10 cellular contexts compared by ENCODE assay signal in genomic region chr6:44800171-44800671, GRCh38.
DNase-seq lines count a peak whose midpoint lies in the region; ATAC-seq and TF ChIP-seq lines count a peak whose summit lies in the region.
"Had no signal": no experiment of that assay in that cellular context is flagged by ENCODE, and none has a peak within 500 bp of the region (broad histone marks: within the 10 kb centered on the region; RNA-seq: fewer than 3 reads in every experiment).

No MANE protein-coding gene starts in this region.

- dilution Hi-C loops in IMR-90 (cut with HindIII; ENCODE audit: low sequenced_read_pairs, unreplicated experiment) (no loop called here), mammary epithelial cell (cut with HindIII; ENCODE audit: low sequenced_read_pairs) (loop anchor here (10.0 kb wide), 1 partner anchor 115 kb away; no protein-coding TSS in a partner anchor)

- in situ Hi-C loops in IMR-90 (cut with MboI; ENCODE audit: low sequenced_read_pairs) (no loop called here), mammary epithelial cell (cut with MboI; ENCODE audit: low sequenced_read_pairs in 2 of 2) (no loop called here)

- H3K14ac ChIP-seq in IMR-90 (replicated peaks; ENCODE audit: low read depth, low read length), result no peak overlapping the region

- no peaks in the 10 kb centered on the region for H3K36me3 ChIP-seq in IMR-90 (ENCODE audit: control insufficient read depth, insufficient read depth, low read length)
- H3K36me3 ChIP-seq in mammary epithelial cell (ENCODE audit: insufficient read depth, low read length), result no peaks in the 10 kb centered on the region
- H3K36me3 ChIP-seq in right lobe of liver, result no peaks in the 10 kb centered on the region

- H3K27me3 ChIP-seq in IMR-90 (ENCODE audit: control insufficient read depth, insufficient read depth, low read length), result peaks cover 32% of the 10 kb centered on the region
- H3K27me3 ChIP-seq in mammary epithelial cell (ENCODE audit: insufficient read depth, low read length), result no peaks in the 10 kb centered on the region
- H3K27me3 ChIP-seq in right lobe of liver, result no peaks in the 10 kb centered on the region

- TF ChIP-seq CTCF in IMR-90 (conservative IDR thresholded peaks at IDR 0.05; ENCODE audit: low read depth, low read length), result no peak
- no peak for TF ChIP-seq CTCF in mammary epithelial cell (conservative IDR thresholded peaks at IDR 0.05 in 1 of 2, IDR thresholded peaks at IDR 0.05 in 1 of 2; ENCODE audit: extremely low read depth in 1 of 2, insufficient read depth in 1 of 2, low read depth in 1 of 2, low read length in 2 of 2)
- no peak for TF ChIP-seq CTCF in right lobe of liver (IDR thresholded peaks at IDR 0.05)
- no peak for TF ChIP-seq CTCF in GM20000 (IDR thresholded peaks at IDR 0.05; ENCODE audit: extremely low read depth, missing control alignments)

- H2AK9ac ChIP-seq in IMR-90 (replicated peaks; ENCODE audit: low read depth, low read length, poor library complexity), result no peak overlapping the region

- POLR2A ChIA-PET in IMR-90 (lab: Charles Lee; ENCODE audit: unreplicated experiment), result no interaction called here

- no peaks in the 10 kb centered on the region for H4K20me1 ChIP-seq in IMR-90 (ENCODE audit: insufficient read depth, low read length)
- no peaks in the 10 kb centered on the region for H4K20me1 ChIP-seq in mammary epithelial cell (ENCODE audit: insufficient read depth, low read length)

- H2BK15ac ChIP-seq in IMR-90 (ENCODE audit: low read depth, low read length), result no peak overlapping the region

- H3K23ac ChIP-seq in IMR-90 (ENCODE audit: low read depth, low read length), result no peak overlapping the region

- WGBS in IMR-90 (ENCODE audit: extremely low coverage in 2 of 2, insufficient read length in 1 of 2), 2 experiments, result 10% methylated on average over 2 of the region's 8 CpGs; no CpG with 5 or more reads in 1 of the 2 experiments
- WGBS in mammary epithelial cell (ENCODE audit: low coverage, missing lambda C conversion rate), result 8% methylated on average over 8 of the region's 8 CpGs
- WGBS in right lobe of liver (ENCODE audit: insufficient coverage, low coverage, low lambda C conversion rate, missing lambda C conversion rate), result 31% methylated on average over 8 of the region's 8 CpGs

- H3K56ac ChIP-seq in IMR-90 (ENCODE audit: extremely low read depth, insufficient read depth, low read length), result no peak overlapping the region

- H4K8ac ChIP-seq in IMR-90 (ENCODE audit: low read depth in 2 of 2, low read length in 2 of 2), result no peak overlapping the region

- H2BK5ac ChIP-seq in IMR-90 (ENCODE audit: low read depth, low read length, poor library complexity, severe bottlenecking), result no peak overlapping the region

- no peak overlapping the region for H3K4ac ChIP-seq in IMR-90 (ENCODE audit: low read depth, low read length)

- H4K5ac ChIP-seq in IMR-90 (ENCODE audit: low read depth, low read length), result no peak overlapping the region

- no peak overlapping the region for H2AK5ac ChIP-seq in IMR-90 (ENCODE audit: low read depth, low read length)

- peak; percentile 64 for ATAC-seq in IMR-90 (ENCODE audit: low read depth)
- ATAC-seq in right lobe of liver, result peak in 3 of 4 donors; percentile 35 to 43 (median 41)

- no peak overlapping the region for H2BK20ac ChIP-seq in IMR-90 (ENCODE audit: low read depth, low read length)

- CTCF ChIA-PET in IMR-90 (lab: Yijun Ruan, JAX), result interaction anchor here (1.0 kb wide), 1 partner anchor 9 kb away, joined by 3 read pairs; no protein-coding TSS in a partner anchor
- CTCF ChIA-PET in mammary epithelial cell (lab: Charles Lee; ENCODE audit: low non-redundant PET), result no interaction called here

- H3K4me1 ChIP-seq in IMR-90 (ENCODE audit: control insufficient read depth, insufficient read depth, low read length) (peaks cover 5% of the 10 kb centered on the region), mammary epithelial cell (ENCODE audit: insufficient read depth, low read length) (peaks cover 3% of the 10 kb centered on the region), right lobe of liver (peaks cover 0 to 9% (median 0%) of the 10 kb centered on the region in 4 donors)

- DNase-seq in AG08395 (ENCODE audit: low spot score) (peak; percentile 40), IMR-90 (peak; percentile 65), mammary epithelial cell (peak; percentile 48), right lobe of liver (no peak), ureter (ENCODE audit: low spot score) (no peak), GM20000 (ENCODE audit: low spot score) (no peak)
- DNase-seq in stimulated activated CD4-positive, alpha-beta T cell treated with anti-CD3 and anti-CD28 coated beads, Interleukin-2, amount 100 ng/mL, for 24 hours, result no peak
- no peak for DNase-seq in activated CD4-positive, alpha-beta T cell treated with anti-CD3 and anti-CD28 coated beads, Interleukin-2, amount 50 U/mL, for 1 hour
- DNase-seq: activated CD4-positive, CD25-positive, alpha-beta regulatory T cell; CD4-positive, CD25-positive, alpha-beta regulatory T cell had no signal

- H4K91ac ChIP-seq in IMR-90 (ENCODE audit: insufficient read depth, low read depth, low read length), result no peak overlapping the region

- H2AFZ ChIP-seq in IMR-90 (replicated peaks; ENCODE audit: low read length, poor library complexity) (no peak overlapping the region), mammary epithelial cell (ENCODE audit: low read depth, low read length) (peak overlapping the region; percentile 60)

- H3K18ac ChIP-seq in IMR-90 (ENCODE audit: low read depth, low read length), result no peak overlapping the region

- no peak overlapping the region for H2BK120ac ChIP-seq in IMR-90 (ENCODE audit: low read depth, low read length)

- H3K9me3 ChIP-seq in IMR-90 (ENCODE audit: control insufficient read depth, insufficient read depth, low read length) (no peaks in the 10 kb centered on the region), mammary epithelial cell (replicated peaks; ENCODE audit: insufficient read depth, low read length) (no peaks in the 10 kb centered on the region), right lobe of liver (no peaks in the 10 kb centered on the region)

- H3K4me2 ChIP-seq in IMR-90 (ENCODE audit: low read depth, low read length), result peak overlapping the region; percentile 4; the same call in 1 of the 2 replicates
- peak overlapping the region; percentile 10 for H3K4me2 ChIP-seq in mammary epithelial cell (ENCODE audit: insufficient read depth, low read depth, low read length)

- H3K4me3 ChIP-seq in IMR-90 (ENCODE audit: insufficient read depth, low read depth, low read length) (no peak overlapping the region), mammary epithelial cell (replicated peaks in 1 of 3; ENCODE audit: insufficient read depth in 1 of 3, low read depth in 2 of 3, low read length in 3 of 3) (no peak overlapping the region), right lobe of liver (no peak overlapping the region)

- H3K27ac ChIP-seq in IMR-90 (ENCODE audit: insufficient read depth, low read length) (no peak overlapping the region), mammary epithelial cell (ENCODE audit: insufficient read depth, low read depth, low read length) (no peak overlapping the region), right lobe of liver (no peak overlapping the region)

- H3K9ac ChIP-seq in IMR-90 (ENCODE audit: low read depth, low read length) (no peak overlapping the region), mammary epithelial cell (ENCODE audit: insufficient read depth, low read length) (no peak overlapping the region)

- no peaks in the 10 kb centered on the region for H3K79me2 ChIP-seq in mammary epithelial cell (ENCODE audit: insufficient read depth, low read length)

- no TSS peak for BruUV-seq in IMR-90 (replicated peaks; lab: Mats Ljungman, UMichigan)
- BruUV-seq in mammary epithelial cell (replicated peaks; lab: Mats Ljungman, UMichigan), result no TSS peak

- peaks cover 8% of the 10 kb centered on the region for H3K9me1 ChIP-seq in IMR-90 (ENCODE audit: insufficient read depth, low read length)

- no peak for TF ChIP-seq RAD21 in IMR-90 (IDR thresholded peaks at IDR 0.05; ENCODE audit: low read length)

- H3K79me1 ChIP-seq in IMR-90 (ENCODE audit: low read depth in 1 of 2, low read length in 2 of 2), result no peaks in the 10 kb centered on the region

- intact Hi-C loops in IMR-90 (cut with micrococcal nuclease), result loop anchor here (5.0 kb wide), 1 partner anchor 143 kb away; no protein-coding TSS in a partner anchor
- intact Hi-C loops in mammary epithelial cell (cut with micrococcal nuclease), result no loop called here
- intact Hi-C loops in right lobe of liver (cut with DNase I), result no loop called here

- TF ChIP-seq POLR2A in IMR-90 (IDR thresholded peaks at IDR 0.05; ENCODE audit: low read depth, low read length) (no peak), right lobe of liver (IDR thresholded peaks at IDR 0.05) (no peak)

TF ChIP-seq in IMR-90, 13 proteins besides CTCF, POLR2A, EP300 and RAD21 (continues in another document):
- TF ChIP-seq CHD1 (IDR thresholded peaks at IDR 0.05; ENCODE audit: low read depth, low read length) (no peak), FOS (IDR thresholded peaks at IDR 0.05; ENCODE audit: low read depth, low read length) (no peak), MAZ (IDR thresholded peaks at IDR 0.05; ENCODE audit: borderline replicate concordance, low read depth, low read length) (no peak), USF2 (IDR thresholded peaks at IDR 0.05; ENCODE audit: low read depth, low read length) (no peak), MXI1 (IDR thresholded peaks at IDR 0.05; ENCODE audit: borderline replicate concordance, low read depth, low read length) (no peak), SMC3 (IDR thresholded peaks at IDR 0.05; ENCODE audit: low read depth, low read length) (no peak), NFE2L2 (IDR thresholded peaks at IDR 0.05; ENCODE audit: low read depth, low read length) (no peak), CEBPB (IDR thresholded peaks at IDR 0.05; ENCODE audit: low read depth, low read length) (no peak), MAFK (IDR thresholded peaks at IDR 0.05; ENCODE audit: low read depth, low read length) (no peak), BHLHE40 (IDR thresholded peaks at IDR 0.05; ENCODE audit: low read depth, low read length) (no peak), RCOR1 (IDR thresholded peaks at IDR 0.05; ENCODE audit: insufficient replicate concordance, low read length) (no peak)

Comparison
In these comparisons a context has a peak if more than half of its experiments do, and no peak if none do; other contexts are left out.
1. DNase-seq: peak in AG08395 (single experiment), IMR-90 (single experiment) and mammary epithelial cell (single experiment); none in right lobe of liver (0 of 3), ureter (single experiment), stimulated activated CD4-positive, alpha-beta T cell treated with anti-CD3 and anti-CD28 coated beads, Interleukin-2, amount 100 ng/mL, for 24 hours (0 of 2), activated CD4-positive, alpha-beta T cell treated with anti-CD3 and anti-CD28 coated beads, Interleukin-2, amount 50 U/mL, for 1 hour (single experiment) and GM20000 (single experiment).